8 cellular contexts compared by ENCODE assay signal in genomic region chr2:74958277-74959105, GRCh38. TPM values are rescaled to one million over a fixed set of nuclear protein-coding genes. Genes with fewer than 3 reads are reported as not detected.
DNase-seq lines count a peak whose midpoint lies in the region; ATAC-seq lines count a peak whose summit lies in the region.

POLE4 (plus strand) TSS chr2:74958643; CDS start chr2:74958680, 37 bp downstream.

- DNase-seq in C1 segment of cervical spinal cord (lab: John Stamatoyannopoulos, UW): peak; percentile 19 to 97 (median 86)
- peak; percentile 89 for DNase-seq in NCI-H748 (lab: John Stamatoyannopoulos, UW; ENCODE audit: unreplicated experiment)
- peak; percentile 92 for DNase-seq in activated CD4-positive, alpha-beta T cell treated with anti-CD3 and anti-CD28 coated beads, Interleukin-2, amount 50 U/mL, for 1 hour
- peak; percentile 68 for DNase-seq in dedifferentiated amniotic fluid mesenchymal stem cell (ENCODE audit: extremely low spot score)
- DNase-seq in left lobe of liver (ENCODE audit: low spot score): peak; percentile 94
- peak; percentile 93 to 95 for DNase-seq in stimulated activated CD4-positive, alpha-beta T cell treated with anti-CD3 and anti-CD28 coated beads, Interleukin-2, amount 100 ng/mL, for 24 hours

- ATAC-seq in GM19351 (IDR thresholded peaks at IDR 0.05; ENCODE audit: unreplicated experiment) (peak; percentile 84), HG03520 (IDR thresholded peaks at IDR 0.05; ENCODE audit: unreplicated experiment) (peak; percentile 91), left lobe of liver (peak; percentile 98)

RNA-seq across cellular contexts. Expression of gene POLE4, which starts in this region (rescaled TPM):
- 30.9 TPM for total RNA-seq in left lobe of liver

Comparison
In these comparisons a context has a peak if more than half of its experiments do, and no peak if none do; other contexts are left out.
1. Peak in every context shown above with its lines: DNase-seq and ATAC-seq.